Comparison of ENCODE assay signal across 31 cellular contexts in genomic region chrX:153004780-153005179, GRCh38. TPM values are rescaled to one million over a fixed set of nuclear protein-coding genes. Genes with fewer than 3 reads are reported as not detected.
"Had no signal": no experiment of that assay in that cellular context is flagged by ENCODE, and none has a peak within 500 bp of the region (broad histone marks: within the 10 kb centered on the region; RNA-seq: fewer than 3 reads in every experiment).

No MANE protein-coding gene starts in this region.

- H3K4me3 Mint-ChIP-seq: stimulated activated effector memory CD8-positive, alpha-beta T cell treated with anti-CD3 and anti-CD28 coated beads, Interleukin-12 subunit alpha, Interleukin-12 subunit beta, amount 100 ng/mL, for 72 hours; stimulated activated memory B cell treated with anti-CD40 and anti-IgM and Interleukin-4, amounts not matched to agents 10 μg/mL and 1 μg/mL and 100 μg/mL, for 72 hours; stimulated activated naive B cell treated with anti-CD40 and anti-IgM and Interleukin-4, amounts not matched to agents 10 μg/mL and 1 μg/mL and 100 μg/mL, for 72 hours; stimulated activated naive CD8-positive, alpha-beta T cell treated with anti-CD3 and anti-CD28 coated beads, Interleukin-15, amount 100 ng/mL, for 72 hours; stimulated activated naive CD8-positive, alpha-beta T cell treated with anti-CD3 and anti-CD28 coated beads, Interleukin-15, Interleukin-2, amounts not matched to agents 100 ng/mL and 50 ng/mL, for 24 hours; type B pancreatic cell had no signal

- H3K27ac Mint-ChIP-seq: stimulated activated effector memory CD8-positive, alpha-beta T cell treated with anti-CD3 and anti-CD28 coated beads, Interleukin-12 subunit alpha, Interleukin-12 subunit beta, amount 100 ng/mL, for 72 hours; stimulated activated memory B cell treated with anti-CD40 and anti-IgM and Interleukin-4, amounts not matched to agents 10 μg/mL and 1 μg/mL and 100 μg/mL, for 72 hours; stimulated activated naive B cell treated with anti-CD40 and anti-IgM and Interleukin-4, amounts not matched to agents 10 μg/mL and 1 μg/mL and 100 μg/mL, for 72 hours; stimulated activated naive CD8-positive, alpha-beta T cell treated with anti-CD3 and anti-CD28 coated beads, Interleukin-15, amount 100 ng/mL, for 72 hours; stimulated activated naive CD8-positive, alpha-beta T cell treated with anti-CD3 and anti-CD28 coated beads, Interleukin-15, Interleukin-2, amounts not matched to agents 100 ng/mL and 50 ng/mL, for 24 hours; type B pancreatic cell had no signal

- H3K27ac ChIP-seq: stomach, suprapubic skin, testis, thoracic aorta, thyroid gland, tibial artery, tibial nerve, transverse colon, upper lobe of left lung, upper lobe of right lung, uterus, vagina had no signal

- H3K27me3 ChIP-seq: stomach, suprapubic skin, testis, thyroid gland, tibial artery, tibial nerve, transverse colon, upper lobe of left lung, upper lobe of right lung, vagina had no signal

- H3K9me3 Mint-ChIP-seq: stimulated activated effector memory CD8-positive, alpha-beta T cell treated with anti-CD3 and anti-CD28 coated beads, Interleukin-12 subunit alpha, Interleukin-12 subunit beta, amount 100 ng/mL, for 72 hours; stimulated activated naive B cell treated with anti-CD40 and anti-IgM and Interleukin-4, amounts not matched to agents 10 μg/mL and 1 μg/mL and 100 μg/mL, for 72 hours; stimulated activated naive CD8-positive, alpha-beta T cell treated with anti-CD3 and anti-CD28 coated beads, Interleukin-15, amount 100 ng/mL, for 72 hours; stimulated activated naive CD8-positive, alpha-beta T cell treated with anti-CD3 and anti-CD28 coated beads, Interleukin-15, Interleukin-2, amounts not matched to agents 100 ng/mL and 50 ng/mL, for 24 hours had no signal

- H3K4me1 Mint-ChIP-seq: stimulated activated effector memory CD8-positive, alpha-beta T cell treated with anti-CD3 and anti-CD28 coated beads, Interleukin-12 subunit alpha, Interleukin-12 subunit beta, amount 100 ng/mL, for 72 hours; stimulated activated memory B cell treated with anti-CD40 and anti-IgM and Interleukin-4, amounts not matched to agents 10 μg/mL and 1 μg/mL and 100 μg/mL, for 72 hours; stimulated activated naive B cell treated with anti-CD40 and anti-IgM and Interleukin-4, amounts not matched to agents 10 μg/mL and 1 μg/mL and 100 μg/mL, for 72 hours; stimulated activated naive CD8-positive, alpha-beta T cell treated with anti-CD3 and anti-CD28 coated beads, Interleukin-15, amount 100 ng/mL, for 72 hours had no signal

- H3K36me3 ChIP-seq: stomach, suprapubic skin, thoracic aorta, thyroid gland, tibial artery, tibial nerve, transverse colon, upper lobe of left lung, upper lobe of right lung, uterus, vagina had no signal

- H3K36me3 Mint-ChIP-seq: stimulated activated effector memory CD8-positive, alpha-beta T cell treated with anti-CD3 and anti-CD28 coated beads, Interleukin-12 subunit alpha, Interleukin-12 subunit beta, amount 100 ng/mL, for 72 hours; stimulated activated memory B cell treated with anti-CD40 and anti-IgM and Interleukin-4, amounts not matched to agents 10 μg/mL and 1 μg/mL and 100 μg/mL, for 72 hours; stimulated activated naive B cell treated with anti-CD40 and anti-IgM and Interleukin-4, amounts not matched to agents 10 μg/mL and 1 μg/mL and 100 μg/mL, for 72 hours; type B pancreatic cell had no signal

- ATAC-seq: stimulated activated effector memory CD8-positive, alpha-beta T cell treated with anti-CD3 and anti-CD28 coated beads, Interleukin-12 subunit alpha, Interleukin-12 subunit beta, amount 100 ng/mL, for 72 hours; stimulated activated memory B cell treated with anti-CD40 and anti-IgM and Interleukin-4, amounts not matched to agents 10 μg/mL and 1 μg/mL and 100 μg/mL, for 72 hours; stimulated activated naive B cell treated with anti-CD40 and anti-IgM and Interleukin-4, amounts not matched to agents 10 μg/mL and 1 μg/mL and 100 μg/mL, for 72 hours; stimulated activated naive CD8-positive, alpha-beta T cell treated with anti-CD3 and anti-CD28 coated beads, Interleukin-15, amount 100 ng/mL, for 72 hours; stimulated activated naive CD8-positive, alpha-beta T cell treated with anti-CD3 and anti-CD28 coated beads, Interleukin-15, Interleukin-2, amounts not matched to agents 100 U/mL and 50 U/mL, for 24 hours; upper lobe of right lung had no signal

- H3K4me1 ChIP-seq: stomach, suprapubic skin, testis, thyroid gland, tibial artery, tibial nerve, transverse colon, upper lobe of left lung, upper lobe of right lung, uterus, vagina had no signal

- H3K4me3 ChIP-seq: stomach, suprapubic skin, testis, thoracic aorta, thyroid gland, tibial artery, tibial nerve, transverse colon, upper lobe of left lung, upper lobe of right lung, uterus, vagina had no signal

- H3K9me3 ChIP-seq: suprapubic skin, testis, thoracic aorta, thyroid gland, tibial artery, tibial nerve, transverse colon, upper lobe of left lung, upper lobe of right lung, uterus, vagina had no signal

- H3K27me3 Mint-ChIP-seq: stimulated activated naive CD8-positive, alpha-beta T cell treated with anti-CD3 and anti-CD28 coated beads, Interleukin-15, Interleukin-2, amounts not matched to agents 100 ng/mL and 50 ng/mL, for 24 hours had no signal

- DNase-seq: stimulated activated CD4-positive, alpha-beta T cell treated with anti-CD3 and anti-CD28 coated beads, Interleukin-2, amount 100 ng/mL, for 48 hours; stimulated activated CD4-positive, alpha-beta T cell treated with anti-CD3 and anti-CD28 coated beads, Interleukin-4, amount 100 ng/mL, for 1 hour; stimulated activated CD4-positive, alpha-beta T cell treated with anti-CD3 and anti-CD28 coated beads, Interleukin-4, amount 100 ng/mL, for 24 hours; stimulated activated CD4-positive, alpha-beta T cell treated with anti-CD3 and anti-CD28 coated beads, Interleukin-4, amount 100 ng/mL, for 4 hours; stimulated activated CD8-positive, alpha-beta memory T cell treated with anti-CD3 and anti-CD28 coated beads, Interleukin-4, amount 100 ng/mL, for 48 hours; stimulated activated naive B cell treated with anti-CD40 and anti-IgM and Interleukin-4, amounts not matched to agents 10 μg/mL and 1 μg/mL and 100 μg/mL, for 72 hours; stimulated activated naive CD4-positive, alpha-beta T cell; stimulated activated naive CD4-positive, alpha-beta T cell treated with Interleukin-2 at 50 U/mL for 16 hours; stimulated activated naive CD8-positive, alpha-beta T cell treated with anti-CD3 and anti-CD28 coated beads, Interleukin-15, amount 100 ng/mL, for 72 hours; stimulated activated naive CD8-positive, alpha-beta T cell treated with anti-CD3 and anti-CD28 coated beads, Interleukin-15, Interleukin-2, amounts not matched to agents 100 U/mL and 50 U/mL, for 24 hours; stomach; substantia nigra; testis; thyroid gland; tibial artery; transverse colon; upper lobe of left lung; upper lobe of right lung; uterus had no signal

- FAIRE-seq: urothelium cell line had no signal

RNA-seq across cellular contexts. Expression of gene PNMA5, which starts 10.9 kb away (rescaled TPM):
- total RNA-seq: stomach, subcutaneous adipose tissue, suprapubic skin, thoracic aorta, thyroid gland, tibial nerve, transverse colon, upper lobe of left lung, upper lobe of right lung, ureter, urinary bladder, vagina had no signal
